10 cellular contexts compared by ENCODE assay signal in the genomic region with DNA sequence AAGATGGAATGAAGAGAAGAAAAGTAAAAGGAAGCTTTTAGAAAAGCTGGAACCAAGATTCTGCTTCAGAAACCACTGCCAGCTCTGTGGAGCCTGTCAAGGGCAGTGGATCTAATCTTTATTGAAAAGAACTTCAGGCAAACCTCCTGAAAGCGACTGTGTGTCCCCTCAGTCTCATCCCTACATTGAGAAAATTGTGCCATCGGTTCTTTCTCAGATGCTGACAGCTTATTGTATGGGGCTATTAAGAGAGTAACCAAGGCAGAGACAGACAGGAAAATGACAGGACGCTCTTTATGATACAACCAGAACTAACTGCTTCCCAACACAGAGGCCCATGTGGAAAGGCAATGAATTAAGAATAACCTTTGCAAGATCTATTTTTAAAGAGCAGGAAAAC.
"Had no signal": no experiment of that assay in that cellular context is flagged by ENCODE, and none has a peak within 500 bp of the region (broad histone marks: within the 10 kb centered on the region; RNA-seq: fewer than 3 reads in every experiment).

No MANE protein-coding gene starts in this region.

- ATAC-seq: HCT116, HepG2 had no signal

- H3K4me3 ChIP-seq: GM23248, HAP-1 had no signal

- H3K27ac Mint-ChIP-seq: IgD-negative memory B cell had no signal

- H3K4me3 Mint-ChIP-seq: IgD-negative memory B cell had no signal

- H3K27ac ChIP-seq: GM23248, HL-60, KMS-11 had no signal

- H3K4me1 ChIP-seq: HAP-1 had no signal

- H3K36me3 ChIP-seq: HAP-1 had no signal

- H3K9me3 ChIP-seq: HAP-1 had no signal

- H3K9ac ChIP-seq: GM23248, KMS-11 had no signal

- H2AFZ ChIP-seq: GM23248 had no signal

- H3K27me3 Mint-ChIP-seq: IgD-negative memory B cell had no signal

- H3K4me2 ChIP-seq: KMS-11 had no signal

- DNase-seq: GM23248, GOT3, H7, KBM-7 had no signal

- H3K36me3 Mint-ChIP-seq: IgD-negative memory B cell had no signal
